Comparison of ENCODE assay signal across 33 cellular contexts in genomic region chr7:117148971-117149370, GRCh38.
"Had no signal": no experiment of that assay in that cellular context is flagged by ENCODE, and none has a peak within 500 bp of the region (broad histone marks: within the 10 kb centered on the region; RNA-seq: fewer than 3 reads in every experiment).

No MANE protein-coding gene starts in this region.

- H3K27ac ChIP-seq: brain microvascular endothelial cell, epithelial cell of prostate, esophagus squamous epithelium, ovary, sigmoid colon, upper lobe of left lung, vagina had no signal

- H3K4me1 ChIP-seq: esophagus squamous epithelium, upper lobe of left lung, vagina had no signal

- H3K9me3 Mint-ChIP-seq: activated CD4-positive, alpha-beta memory T cell treated with anti-CD3 and anti-CD28 coated beads, Interleukin-2, amount 10 ng/mL, durations not matched to agents 7 days and 5 days; activated CD4-positive, alpha-beta T cell treated with anti-CD3 and anti-CD28 coated beads, Interleukin-2, amount 10 ng/mL, durations not matched to agents 7 days and 5 days; activated T-cell treated with anti-CD3 and anti-CD28 coated beads, Interleukin-2, amount 50 U/mL, for 4 hours; activated T-helper 17 cell treated with anti-CD3 and anti-CD28 coated beads, Interleukin-2, amount 50 U/mL, for 72 hours; mesothelial cell of epicardium; naive thymus-derived CD4-positive, alpha-beta T cell; stimulated activated memory B cell treated with anti-CD40 and anti-IgM and Interleukin-4, amounts not matched to agents 10 μg/mL and 1 μg/mL and 100 μg/mL, for 72 hours; stimulated activated naive CD8-positive, alpha-beta T cell treated with anti-CD3 and anti-CD28 coated beads, Interleukin-15, amount 100 ng/mL, for 72 hours; T-helper 1 cell treated with Interleukin-12 subunit alpha and Interleukin-12 subunit beta and Interleukin-4 antibody, amounts not matched to agents 30 μg/mL and 1 μg/mL, for 36 hours had no signal

- H3K36me3 ChIP-seq: brain microvascular endothelial cell, esophagus squamous epithelium, ovary, sigmoid colon, upper lobe of left lung, vagina had no signal

- H3K4me3 Mint-ChIP-seq: activated CD4-positive, alpha-beta memory T cell treated with anti-CD3 and anti-CD28 coated beads, Interleukin-2, amount 10 ng/mL, durations not matched to agents 7 days and 5 days; activated CD4-positive, alpha-beta T cell treated with anti-CD3 and anti-CD28 coated beads, Interleukin-2, amount 10 ng/mL, durations not matched to agents 7 days and 5 days; activated T-cell treated with anti-CD3 and anti-CD28 coated beads, Interleukin-2, amount 50 U/mL, for 4 hours; activated T-helper 17 cell treated with anti-CD3 and anti-CD28 coated beads, Interleukin-2, amount 50 U/mL, for 72 hours; mesothelial cell of epicardium; naive thymus-derived CD4-positive, alpha-beta T cell; stimulated activated memory B cell treated with anti-CD40 and anti-IgM and Interleukin-4, amounts not matched to agents 10 μg/mL and 1 μg/mL and 100 μg/mL, for 72 hours; stimulated activated naive CD8-positive, alpha-beta T cell treated with anti-CD3 and anti-CD28 coated beads, Interleukin-15, amount 100 ng/mL, for 72 hours; T-helper 1 cell treated with Interleukin-12 subunit alpha and Interleukin-12 subunit beta and Interleukin-4 antibody, amounts not matched to agents 30 μg/mL and 1 μg/mL, for 36 hours had no signal

- H3K4me1 Mint-ChIP-seq: activated CD4-positive, alpha-beta memory T cell treated with anti-CD3 and anti-CD28 coated beads, Interleukin-2, amount 10 ng/mL, durations not matched to agents 7 days and 5 days; activated T-helper 17 cell treated with anti-CD3 and anti-CD28 coated beads, Interleukin-2, amount 50 U/mL, for 72 hours; naive thymus-derived CD4-positive, alpha-beta T cell; stimulated activated memory B cell treated with anti-CD40 and anti-IgM and Interleukin-4, amounts not matched to agents 10 μg/mL and 1 μg/mL and 100 μg/mL, for 72 hours; stimulated activated naive CD8-positive, alpha-beta T cell treated with anti-CD3 and anti-CD28 coated beads, Interleukin-15, amount 100 ng/mL, for 72 hours had no signal

- DNase-seq: activated CD4-positive, alpha-beta memory T cell treated with anti-CD3 and anti-CD28 coated beads, Interleukin-2, amount 10 ng/mL, durations not matched to agents 7 days and 5 days; activated CD4-positive, alpha-beta T cell treated with anti-CD3 and anti-CD28 coated beads for 1 hour; activated CD4-positive, alpha-beta T cell treated with anti-CD3 and anti-CD28 coated beads, Interleukin-2, amount 10 ng/mL, durations not matched to agents 7 days and 5 days; activated CD8-positive, alpha-beta memory T cell treated with anti-CD3 and anti-CD28 coated beads, Interleukin-2, amount 50 U/mL, for 48 hours; activated gamma-delta T cell treated with Interleukin-2 at 50 U/mL for 16 hours; activated naive CD4-positive, alpha-beta T cell treated with anti-CD3 and anti-CD28 coated beads, Interleukin-2, amount 50 U/mL, for 16 hours; activated T-cell treated with anti-CD3 and anti-CD28 coated beads, Interleukin-2, amount 50 U/mL, for 4 hours; amniotic stem cell; brain microvascular endothelial cell; caudate nucleus; esophagus squamous epithelium; hippocampal formation; left colon; mammary epithelial cell; naive thymus-derived CD4-positive, alpha-beta T cell; ovary; sigmoid colon; stimulated activated CD4-positive, alpha-beta T cell treated with anti-CD3 and anti-CD28 coated beads, Interleukin-1b, Interleukin-23, amount 100 ng/mL, for 48 hours; stimulated activated CD4-positive, alpha-beta T cell treated with anti-CD3 and anti-CD28 coated beads, Interleukin-4, amount 100 ng/mL, for 4 hours; stimulated activated CD8-positive, alpha-beta memory T cell treated with anti-CD3 and anti-CD28 coated beads, Interleukin-4, amount 100 ng/mL, for 48 hours; stimulated activated naive CD8-positive, alpha-beta T cell treated with anti-CD3 and anti-CD28 coated beads, Interleukin-15, amount 100 ng/mL, for 72 hours; substantia nigra; SW 1271; T1000; upper lobe of left lung had no signal

- H3K27ac Mint-ChIP-seq: activated CD4-positive, alpha-beta memory T cell treated with anti-CD3 and anti-CD28 coated beads, Interleukin-2, amount 10 ng/mL, durations not matched to agents 7 days and 5 days; activated CD4-positive, alpha-beta T cell treated with anti-CD3 and anti-CD28 coated beads, Interleukin-2, amount 10 ng/mL, durations not matched to agents 7 days and 5 days; activated T-helper 17 cell treated with anti-CD3 and anti-CD28 coated beads, Interleukin-2, amount 50 U/mL, for 72 hours; mesothelial cell of epicardium; naive thymus-derived CD4-positive, alpha-beta T cell; stimulated activated memory B cell treated with anti-CD40 and anti-IgM and Interleukin-4, amounts not matched to agents 10 μg/mL and 1 μg/mL and 100 μg/mL, for 72 hours; stimulated activated naive CD8-positive, alpha-beta T cell treated with anti-CD3 and anti-CD28 coated beads, Interleukin-15, amount 100 ng/mL, for 72 hours; T-helper 1 cell treated with Interleukin-12 subunit alpha and Interleukin-12 subunit beta and Interleukin-4 antibody, amounts not matched to agents 30 μg/mL and 1 μg/mL, for 36 hours had no signal

- H3K27me3 Mint-ChIP-seq: activated CD4-positive, alpha-beta memory T cell treated with anti-CD3 and anti-CD28 coated beads, Interleukin-2, amount 10 ng/mL, durations not matched to agents 7 days and 5 days; activated CD4-positive, alpha-beta T cell treated with anti-CD3 and anti-CD28 coated beads, Interleukin-2, amount 10 ng/mL, durations not matched to agents 7 days and 5 days; activated T-helper 17 cell treated with anti-CD3 and anti-CD28 coated beads, Interleukin-2, amount 50 U/mL, for 72 hours; naive thymus-derived CD4-positive, alpha-beta T cell; progenitor cell of endocrine pancreas; stimulated activated memory B cell treated with anti-CD40 and anti-IgM and Interleukin-4, amounts not matched to agents 10 μg/mL and 1 μg/mL and 100 μg/mL, for 72 hours; stimulated activated naive CD8-positive, alpha-beta T cell treated with anti-CD3 and anti-CD28 coated beads, Interleukin-15, amount 100 ng/mL, for 72 hours had no signal

- ATAC-seq: activated T-cell treated with anti-CD3 and anti-CD28 coated beads, Interleukin-2, amount 50 U/mL, for 4 hours; activated T-helper 17 cell treated with anti-CD3 and anti-CD28 coated beads, Interleukin-2, amount 50 U/mL, for 72 hours; left colon; naive thymus-derived CD4-positive, alpha-beta T cell; stimulated activated memory B cell treated with anti-CD40 and anti-IgM and Interleukin-4, amounts not matched to agents 10 μg/mL and 1 μg/mL and 100 μg/mL, for 72 hours; stimulated activated naive CD8-positive, alpha-beta T cell treated with anti-CD3 and anti-CD28 coated beads, Interleukin-15, amount 100 ng/mL, for 72 hours had no signal

- H3K9me3 ChIP-seq: esophagus squamous epithelium, ovary, sigmoid colon, upper lobe of left lung, vagina had no signal

- H3K4me3 ChIP-seq: esophagus squamous epithelium, ovary, sigmoid colon, smooth muscle cell, upper lobe of left lung, vagina had no signal

- H3K27me3 ChIP-seq: brain microvascular endothelial cell, esophagus squamous epithelium, ovary, sigmoid colon, upper lobe of left lung, vagina had no signal
